Comparison of ENCODE assay signal across 18 cellular contexts in genomic region chr11:10500757-10501684, GRCh38.
"Had no signal": no experiment of that assay in that cellular context is flagged by ENCODE, and none has a peak within 500 bp of the region (broad histone marks: within the 10 kb centered on the region; RNA-seq: fewer than 3 reads in every experiment).

No MANE protein-coding gene starts in this region.

- H3K9ac ChIP-seq: parathyroid adenoma had no signal

- H3K4me1 ChIP-seq: gastroesophageal sphincter, parathyroid adenoma had no signal

- DNase-seq: activated CD4-positive, alpha-beta memory T cell treated with anti-CD3 and anti-CD28 coated beads for 36 hours; activated CD4-positive, alpha-beta T cell treated with anti-CD3 and anti-CD28 coated beads for 4 hours; activated effector memory CD4-positive, alpha-beta T cell treated with Interleukin-2 at 50 U/mL for 16 hours; activated naive CD4-positive, alpha-beta T cell treated with anti-CD3 and anti-CD28 coated beads, Interleukin-2, amount 50 U/mL, for 16 hours; activated T-cell treated with anti-CD3 and anti-CD28 coated beads, Interleukin-2, amount 50 U/mL, for 1 hour; cerebellar nuclear complex; effector CD4-positive, alpha-beta T cell; heart right ventricle; immature natural killer cell; natural killer cell; stimulated activated CD4-positive, alpha-beta T cell treated with anti-CD3 and anti-CD28 coated beads, Interleukin-4, amount 100 ng/mL, for 4 hours; stimulated activated naive CD4-positive, alpha-beta T cell had no signal

- H3K27me3 Mint-ChIP-seq: activated CD4-positive, alpha-beta memory T cell treated with anti-CD3 and anti-CD28 coated beads for 36 hours had no signal

- H3K27ac ChIP-seq: gastroesophageal sphincter, neutrophil, parathyroid adenoma had no signal

- H3K4me3 ChIP-seq: gastroesophageal sphincter, heart right ventricle, smooth muscle cell had no signal

- H3K9me3 ChIP-seq: gastroesophageal sphincter, heart right ventricle, neutrophil had no signal

- H3K36me3 Mint-ChIP-seq: natural killer cell had no signal

- H3K27ac Mint-ChIP-seq: activated CD4-positive, alpha-beta memory T cell treated with anti-CD3 and anti-CD28 coated beads for 36 hours; immature natural killer cell; natural killer cell had no signal

- ATAC-seq: gastroesophageal sphincter, heart right ventricle, natural killer cell, sciatic nerve, WTC11 had no signal

- H3K9me3 Mint-ChIP-seq: activated CD4-positive, alpha-beta memory T cell treated with anti-CD3 and anti-CD28 coated beads for 36 hours; immature natural killer cell; natural killer cell; WTC11 had no signal

- H3K4me3 Mint-ChIP-seq: activated CD4-positive, alpha-beta memory T cell treated with anti-CD3 and anti-CD28 coated beads for 36 hours; immature natural killer cell; natural killer cell; WTC11 had no signal

- H3K27me3 ChIP-seq: gastroesophageal sphincter, heart right ventricle, neutrophil had no signal

- H3K4me1 Mint-ChIP-seq: immature natural killer cell, natural killer cell had no signal
